Comparison of ENCODE assay signal across 17 cellular contexts in genomic region chr19:43610493-43610892, GRCh38. TPM values are rescaled to one million over a fixed set of nuclear protein-coding genes. Genes with fewer than 3 reads are reported as not detected.
DNase-seq lines count a peak whose midpoint lies in the region; TF ChIP-seq lines count a peak whose summit lies in the region.
"Had no signal": no experiment of that assay in that cellular context is flagged by ENCODE, and none has a peak within 500 bp of the region (broad histone marks: within the 10 kb centered on the region; RNA-seq: fewer than 3 reads in every experiment).

No MANE protein-coding gene starts in this region.

- no peaks in the 10 kb centered on the region for H3F3A ChIP-seq in neural progenitor cell (ENCODE audit: low read depth)

- peak overlapping the region; percentile 28 for H3K27ac Mint-ChIP-seq in neural progenitor cell
- H3K27ac Mint-ChIP-seq in T-helper 2 cell treated with Interferon-gamma antibody and Interleukin-4, amounts not matched to agents 5 μg/mL and 100 μg/mL, for 36 hours = no peak overlapping the region
- H3K27ac Mint-ChIP-seq: GM23338, type B pancreatic cell had no signal

- TF ChIP-seq CTCF in RWPE1 (conservative IDR thresholded peaks at IDR 0.05; ENCODE audit: low read depth) (no peak), neural progenitor cell (IDR thresholded peaks at IDR 0.05) (no peak), spleen (IDR thresholded peaks at IDR 0.05 in 8 of 11, conservative IDR thresholded peaks at IDR 0.05 in 3 of 11) (no peak)

- POLR2A ChIA-PET in RWPE1 (lab: Yijun Ruan, JAX; ENCODE audit: low non-redundant PET) = no interaction called here

- H3K9me3 Mint-ChIP-seq in neural progenitor cell = no peaks in the 10 kb centered on the region
- no peaks in the 10 kb centered on the region for H3K9me3 Mint-ChIP-seq in T-helper 2 cell treated with Interferon-gamma antibody and Interleukin-4, amounts not matched to agents 5 μg/mL and 100 μg/mL, for 36 hours
- H3K9me3 Mint-ChIP-seq: type B pancreatic cell had no signal

- H3K36me3 Mint-ChIP-seq in neural progenitor cell = peaks cover 35% of the 10 kb centered on the region
- peaks cover 11% of the 10 kb centered on the region for H3K36me3 Mint-ChIP-seq in T-helper 2 cell treated with Interferon-gamma antibody and Interleukin-4, amounts not matched to agents 5 μg/mL and 100 μg/mL, for 36 hours (ENCODE audit: low read depth)

- intact Hi-C loops in spleen (cut with DNase I; ENCODE audit: low total_unique reads) = no loop called here

- H4K20me1 ChIP-seq in neural progenitor cell (ENCODE audit: low read depth) = peaks cover 6% of the 10 kb centered on the region

- H3K4me1 ChIP-seq in neural progenitor cell (no peaks in the 10 kb centered on the region), spleen (peaks cover 0 to 21% (median 0%) of the 10 kb centered on the region in 6 donors)

- no peak overlapping the region for H3K4me2 ChIP-seq in neural progenitor cell
- H3K4me2 ChIP-seq: GM23338, PC-9 had no signal

- no peak for TF ChIP-seq POLR2A in spleen (IDR thresholded peaks at IDR 0.05)

- no peaks in the 10 kb centered on the region for H3K27me3 ChIP-seq in neural progenitor cell
- H3K27me3 ChIP-seq in spleen (replicated peaks in 1 of 7) = no peaks in the 10 kb centered on the region
- H3K27me3 ChIP-seq: esophagus muscularis mucosa had no signal

- H3K4me3 ChIP-seq in neural progenitor cell (no peak overlapping the region), spleen (no peak overlapping the region)
- H3K4me3 ChIP-seq: esophagus muscularis mucosa, GM23338, PC-9 had no signal

- peak; percentile 39 for DNase-seq in EH (ENCODE audit: low read depth)
- no peak for DNase-seq in RWPE1 (ENCODE audit: low spot score)
- peak; percentile 75 for DNase-seq in brain pericyte (ENCODE audit: low read depth, low spot score)
- DNase-seq in neural progenitor cell (ENCODE audit: low spot score) = no peak
- no peak for DNase-seq in HCEC 1CT
- DNase-seq in T-helper 2 cell treated with Interferon-gamma antibody and Interleukin-4, amounts not matched to agents 5 μg/mL and 100 μg/mL, for 36 hours (ENCODE audit: low spot score) = no peak
- no peak for DNase-seq in stimulated activated CD4-positive, alpha-beta T cell treated with anti-CD3 and anti-CD28 coated beads, Interleukin-4, amount 100 ng/mL, for 1 hour
- no peak for DNase-seq in spleen
- DNase-seq: activated T-cell treated with anti-CD3 and anti-CD28 coated beads, Interleukin-2, amount 50 U/mL, for 48 hours; left ventricle myocardium superior; NCI-H1105 treated with DMSO at 0.1 percent for 48 hours; NCI-H748 treated with DMSO at 0.1 percent for 48 hours; PC-9; stimulated activated naive CD4-positive, alpha-beta T cell had no signal

- H3K4me3 Mint-ChIP-seq in neural progenitor cell = no peak overlapping the region
- no peak overlapping the region for H3K4me3 Mint-ChIP-seq in T-helper 2 cell treated with Interferon-gamma antibody and Interleukin-4, amounts not matched to agents 5 μg/mL and 100 μg/mL, for 36 hours
- H3K4me3 Mint-ChIP-seq: GM23338, type B pancreatic cell had no signal

- H3K79me2 ChIP-seq in neural progenitor cell (ENCODE audit: low read depth) = peaks cover 49% of the 10 kb centered on the region

- peaks cover 2% of the 10 kb centered on the region for H3K27me3 Mint-ChIP-seq in neural progenitor cell (ENCODE audit: insufficient read depth, low read depth)
- H3K27me3 Mint-ChIP-seq in T-helper 2 cell treated with Interferon-gamma antibody and Interleukin-4, amounts not matched to agents 5 μg/mL and 100 μg/mL, for 36 hours (ENCODE audit: low read depth) = no peaks in the 10 kb centered on the region
- H3K27me3 Mint-ChIP-seq: type B pancreatic cell had no signal

- H3K36me3 ChIP-seq in neural progenitor cell (no peaks in the 10 kb centered on the region), spleen (peaks cover 2 to 75% (median 30%) of the 10 kb centered on the region in 6 donors)

- H3K27ac ChIP-seq in RWPE1 (peak overlapping the region; percentile 56), neural progenitor cell (no peak overlapping the region), spleen (no peak overlapping the region)
- H3K27ac ChIP-seq: esophagus muscularis mucosa, PC-9 had no signal

- no peaks in the 10 kb centered on the region for H3K9me3 ChIP-seq in neural progenitor cell (ENCODE audit: low read depth)
- H3K9me3 ChIP-seq in spleen = no peaks in the 10 kb centered on the region
- H3K9me3 ChIP-seq: esophagus muscularis mucosa had no signal

- peak overlapping the region; percentile 49 for H3K9ac ChIP-seq in neural progenitor cell

- CTCF ChIA-PET in RWPE1 (lab: Yijun Ruan, JAX) = no interaction called here

- no peak overlapping the region for H2AFZ ChIP-seq in neural progenitor cell (replicated peaks)
- H2AFZ ChIP-seq: GM23338, PC-9 had no signal

- 71 to 85% (median 82%) methylated on average over 3 of the region's 3 CpGs for WGBS in spleen, 5 donors

- peaks cover 12% of the 10 kb centered on the region for H3K4me1 Mint-ChIP-seq in neural progenitor cell
- H3K4me1 Mint-ChIP-seq in T-helper 2 cell treated with Interferon-gamma antibody and Interleukin-4, amounts not matched to agents 5 μg/mL and 100 μg/mL, for 36 hours (ENCODE audit: low read depth) = peaks cover under 1% of the 10 kb centered on the region

RNA-seq across cellular contexts. Expression of gene SRRM5, which starts 1.4 kb away (rescaled TPM):
- total RNA-seq in neural progenitor cell (ENCODE audit: low replicate concordance) = 0.25 TPM in 1 of 2 replicates, not detected in the other
- under 1 TPM; 0.32 to 0.94 (median 0.40) TPM for total RNA-seq in spleen
- polyA plus RNA-seq in spleen = under 1 TPM; 0.26 to 0.54 (median 0.52) TPM
- total RNA-seq: GM23338 had no signal

RNA-seq across cellular contexts. Expression of gene ZNF428, which starts 8.9 kb away (rescaled TPM):
- total RNA-seq in neural progenitor cell (ENCODE audit: low replicate concordance) = 18.5 and 57.7 TPM in 2 replicates
- total RNA-seq in spleen = 10 to 100 TPM; 19.9 to 29.4 (median 26.2) TPM
- 10 to 100 TPM; 36.0 to 54.7 (median 51.9) TPM for polyA plus RNA-seq in spleen

RNA-seq across cellular contexts. Expression of gene ZNF576, which starts 14.1 kb away (rescaled TPM):
- total RNA-seq in neural progenitor cell (ENCODE audit: low replicate concordance) (6.8 and 9.0 TPM in 2 replicates), spleen (10 to 100 TPM in 5 of 7 donors, 1 to 10 TPM in 2; 8.1 to 12.9 (median 11.5) TPM)
- polyA plus RNA-seq in spleen = 10 to 100 TPM in 1 of 3 donors, 1 to 10 TPM in 2; 6.9 to 14.7 (median 9.8) TPM

RNA-seq across cellular contexts. Expression of gene IRGQ, which starts 14.6 kb away (rescaled TPM):
- 27.4 and 31.5 TPM in 2 replicates for total RNA-seq in neural progenitor cell (ENCODE audit: low replicate concordance)
- 10 to 100 TPM; 16.5 to 25.9 (median 20.9) TPM for total RNA-seq in spleen
- polyA plus RNA-seq in spleen = 1 to 10 TPM; 3.1 to 3.9 (median 3.8) TPM

RNA-seq across cellular contexts. Expression of gene CADM4, which starts 29.2 kb away (rescaled TPM):
- total RNA-seq in neural progenitor cell (ENCODE audit: low replicate concordance) = 7.7 and 28.6 TPM in 2 replicates
- total RNA-seq in spleen = 1 to 10 TPM; 1.8 to 3.5 (median 2.0) TPM
- polyA plus RNA-seq in spleen = 1 to 10 TPM in 2 of 3 donors, under 1 TPM in 1; 0.89 to 4.7 (median 2.2) TPM

Comparison
In these comparisons a context has a peak if more than half of its experiments do, and no peak if none do; other contexts are left out.
1. DNase-seq: peak in EH (single experiment) and brain pericyte (single experiment); none in RWPE1 (single experiment), neural progenitor cell (single experiment), HCEC 1CT (single experiment), T-helper 2 cell treated with Interferon-gamma antibody and Interleukin-4, amounts not matched to agents 5 μg/mL and 100 μg/mL, for 36 hours (single experiment), stimulated activated CD4-positive, alpha-beta T cell treated with anti-CD3 and anti-CD28 coated beads, Interleukin-4, amount 100 ng/mL, for 1 hour (single experiment) and spleen (single experiment).